In the genomic region with DNA sequence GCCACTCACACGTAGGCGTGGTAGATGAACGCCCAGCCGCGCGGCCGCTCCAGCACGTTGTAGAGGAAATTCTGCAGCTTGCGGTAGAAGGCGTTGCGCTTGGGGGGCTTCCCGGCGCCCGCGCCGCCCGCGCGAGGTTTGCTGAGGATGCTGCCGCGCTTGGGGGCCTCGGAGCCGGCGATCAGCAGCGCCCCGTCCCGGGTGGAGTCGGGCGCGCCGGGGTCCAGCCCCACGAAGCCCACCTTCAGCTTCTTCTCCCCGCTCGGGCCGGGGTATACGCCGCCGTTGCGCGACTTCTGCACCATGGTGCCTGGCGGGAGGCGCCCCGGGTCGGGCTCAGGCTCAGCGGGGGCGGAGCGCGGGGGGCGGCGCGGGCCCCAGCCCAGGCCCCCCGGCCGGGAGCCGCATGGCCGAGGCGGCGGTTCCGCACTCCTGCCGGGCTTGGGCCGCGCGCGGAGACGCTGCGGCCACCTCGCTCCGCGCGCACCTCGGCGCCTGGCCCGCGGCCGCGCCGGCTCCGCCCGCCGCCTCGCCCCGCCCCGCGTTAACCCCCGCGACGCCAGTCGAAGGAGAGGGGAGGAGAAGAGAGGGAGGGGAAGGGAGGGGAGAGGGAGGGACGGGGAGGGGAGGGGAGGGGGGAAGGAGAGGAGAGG, we compare ENCODE assay signal across 11 cellular contexts. TPM values are rescaled to one million over a fixed set of nuclear protein-coding genes. Genes with fewer than 3 reads are reported as not detected.
DNase-seq lines count a peak whose midpoint lies in the region; ATAC-seq and TF ChIP-seq lines count a peak whose summit lies in the region.
"Had no signal": no experiment of that assay in that cellular context is flagged by ENCODE, and none has a peak within 500 bp of the region (broad histone marks: within the 10 kb centered on the region; RNA-seq: fewer than 3 reads in every experiment).

A gene (minus strand): TSS at position 497 of the 653 bp plus-strand sequence. CDS start 192 bp downstream, at position 305.

- TF ChIP-seq CTCF in hepatocyte (IDR thresholded peaks at IDR 0.05; ENCODE audit: poor library complexity) (no peak), omental fat pad (IDR thresholded peaks at IDR 0.05) (no peak), MM.1S (IDR thresholded peaks at IDR 0.05; ENCODE audit: low read length) (no peak)

- H3K4me2 ChIP-seq in hepatocyte = peak within 1 kb of the TSS; percentile 84
- H3K4me2 ChIP-seq in MM.1S (ENCODE audit: low read depth, low read length) = no peak within 1 kb of the TSS

- H3K4me3 Mint-ChIP-seq in activated T-cell treated with anti-CD3 and anti-CD28 coated beads, Interleukin-2, amount 50 U/mL, for 24 hours = no peak within 1 kb of the TSS
- H3K4me3 Mint-ChIP-seq in stimulated activated memory B cell treated with anti-CD40 and anti-IgM and Interleukin-4, amounts not matched to agents 10 μg/mL and 1 μg/mL and 100 μg/mL, for 72 hours = peak within 1 kb of the TSS; percentile 26

- H3K4me1 ChIP-seq in hepatocyte (ENCODE audit: insufficient read depth) (peaks cover 3% of the 10 kb centered on the region), MM.1S (ENCODE audit: low read length) (no peaks in the 10 kb centered on the region)
- H3K4me1 ChIP-seq: colonic mucosa had no signal

- DNase-seq in activated T-cell treated with anti-CD3 and anti-CD28 coated beads, Interleukin-2, amount 50 U/mL, for 24 hours = peak; percentile 40
- no peak for DNase-seq in activated T-cell treated with anti-CD3 and anti-CD28 coated beads, Interleukin-2, amount 50 U/mL, for 48 hours
- DNase-seq in NCI-H2227 (lab: John Stamatoyannopoulos, UW; ENCODE audit: unreplicated experiment) (peak; percentile 80), hepatocyte (ENCODE audit: low spot score) (no peak), omental fat pad (ENCODE audit: low spot score) (no peak), MM.1S (no peak), HCEC 1CT (no peak)
- DNase-seq: activated gamma-delta T cell, colonic mucosa had no signal

- H3K79me2 ChIP-seq in hepatocyte = no peaks in the 10 kb centered on the region
- no peaks in the 10 kb centered on the region for H3K79me2 ChIP-seq in MM.1S (ENCODE audit: low read length)

- H3K9me2 ChIP-seq in hepatocyte (replicated peaks; ENCODE audit: insufficient read depth) (no peaks in the 10 kb centered on the region), MM.1S (replicated peaks; ENCODE audit: insufficient read depth, low read length) (no peaks in the 10 kb centered on the region)

- H3K36me3 ChIP-seq in hepatocyte (replicated peaks; ENCODE audit: insufficient read depth, low read depth) (no peaks in the 10 kb centered on the region), MM.1S (replicated peaks; ENCODE audit: insufficient read depth, low read length) (no peaks in the 10 kb centered on the region)
- H3K36me3 ChIP-seq: colonic mucosa had no signal

- H3K27ac ChIP-seq in hepatocyte (no peak within 1 kb of the TSS), MM.1S (ENCODE audit: low read length) (no peak within 1 kb of the TSS)
- H3K27ac ChIP-seq: colonic mucosa had no signal

- H3K4me1 Mint-ChIP-seq in activated T-cell treated with anti-CD3 and anti-CD28 coated beads, Interleukin-2, amount 50 U/mL, for 24 hours (ENCODE audit: low read depth) = peaks cover 4% of the 10 kb centered on the region
- H3K4me1 Mint-ChIP-seq in stimulated activated memory B cell treated with anti-CD40 and anti-IgM and Interleukin-4, amounts not matched to agents 10 μg/mL and 1 μg/mL and 100 μg/mL, for 72 hours = peaks cover 19% of the 10 kb centered on the region

- no peak within 1 kb of the TSS for H3K27ac Mint-ChIP-seq in activated T-cell treated with anti-CD3 and anti-CD28 coated beads, Interleukin-2, amount 50 U/mL, for 24 hours
- H3K27ac Mint-ChIP-seq in stimulated activated memory B cell treated with anti-CD40 and anti-IgM and Interleukin-4, amounts not matched to agents 10 μg/mL and 1 μg/mL and 100 μg/mL, for 72 hours = no peak within 1 kb of the TSS

- H2AFZ ChIP-seq in hepatocyte (no peak within 1 kb of the TSS), MM.1S (ENCODE audit: low read length) (no peak within 1 kb of the TSS)

- H3F3A ChIP-seq in MM.1S (ENCODE audit: insufficient read depth, low read length) = no peaks in the 10 kb centered on the region

- H3K4me3 ChIP-seq in hepatocyte (no peak within 1 kb of the TSS), MM.1S (ENCODE audit: low read length) (no peak within 1 kb of the TSS)
- H3K4me3 ChIP-seq: colonic mucosa had no signal

- ATAC-seq in stimulated activated memory B cell treated with anti-CD40 and anti-IgM and Interleukin-4, amounts not matched to agents 10 μg/mL and 1 μg/mL and 100 μg/mL, for 72 hours = no peak
- ATAC-seq in omental fat pad (ENCODE audit: low FRiP score) = no peak

- H3K9ac ChIP-seq in MM.1S (ENCODE audit: low read length) = no peak within 1 kb of the TSS

- H3K36me3 Mint-ChIP-seq in activated T-cell treated with anti-CD3 and anti-CD28 coated beads, Interleukin-2, amount 50 U/mL, for 24 hours (ENCODE audit: low read depth) = no peaks in the 10 kb centered on the region
- no peaks in the 10 kb centered on the region for H3K36me3 Mint-ChIP-seq in stimulated activated memory B cell treated with anti-CD40 and anti-IgM and Interleukin-4, amounts not matched to agents 10 μg/mL and 1 μg/mL and 100 μg/mL, for 72 hours

- H3K27me3 ChIP-seq in hepatocyte (peaks cover 80% of the 10 kb centered on the region), MM.1S (replicated peaks; ENCODE audit: insufficient read depth, low read length) (peaks cover 91% of the 10 kb centered on the region)

- no peaks in the 10 kb centered on the region for H3K9me3 ChIP-seq in hepatocyte (ENCODE audit: low read depth)
- no peaks in the 10 kb centered on the region for H3K9me3 ChIP-seq in MM.1S (replicated peaks; ENCODE audit: insufficient read depth, low read length)
- H3K9me3 ChIP-seq: colonic mucosa had no signal

- no peaks in the 10 kb centered on the region for H4K20me1 ChIP-seq in hepatocyte (ENCODE audit: insufficient read depth, poor library complexity, severe bottlenecking)
- no peaks in the 10 kb centered on the region for H4K20me1 ChIP-seq in MM.1S (ENCODE audit: insufficient read depth, low read length)

- H3K9me3 Mint-ChIP-seq in activated T-cell treated with anti-CD3 and anti-CD28 coated beads, Interleukin-2, amount 50 U/mL, for 24 hours = no peaks in the 10 kb centered on the region
- H3K9me3 Mint-ChIP-seq in stimulated activated memory B cell treated with anti-CD40 and anti-IgM and Interleukin-4, amounts not matched to agents 10 μg/mL and 1 μg/mL and 100 μg/mL, for 72 hours = no peaks in the 10 kb centered on the region

- WGBS in hepatocyte (ENCODE audit: low lambda C conversion rate, missing lambda C conversion rate) = 2% methylated on average over 33 of the region's 88 CpGs

- H3K27me3 Mint-ChIP-seq in activated T-cell treated with anti-CD3 and anti-CD28 coated beads, Interleukin-2, amount 50 U/mL, for 24 hours = peaks cover 67% of the 10 kb centered on the region
- H3K27me3 Mint-ChIP-seq in stimulated activated memory B cell treated with anti-CD40 and anti-IgM and Interleukin-4, amounts not matched to agents 10 μg/mL and 1 μg/mL and 100 μg/mL, for 72 hours = peaks cover 80% of the 10 kb centered on the region

RNA-seq across cellular contexts. Expression of the gene that starts here (rescaled TPM):
- 2.9 and 3.5 TPM in 2 replicates for total RNA-seq in hepatocyte
- 4.3 and 5.4 TPM in 2 replicates for polyA plus RNA-seq in hepatocyte
- not detected for total RNA-seq in omental fat pad
- total RNA-seq: osteocyte had no signal

Comparison
In these comparisons a context has a peak if more than half of its experiments do, and no peak if none do; other contexts are left out.
1. DNase-seq: peak in activated T-cell treated with anti-CD3 and anti-CD28 coated beads, Interleukin-2, amount 50 U/mL, for 24 hours (single experiment) and NCI-H2227 (single experiment); none in activated T-cell treated with anti-CD3 and anti-CD28 coated beads, Interleukin-2, amount 50 U/mL, for 48 hours (0 of 2), hepatocyte (single experiment), omental fat pad (single experiment), MM.1S (single experiment) and HCEC 1CT (single experiment).